11 cellular contexts compared by ENCODE assay signal in the genomic region with DNA sequence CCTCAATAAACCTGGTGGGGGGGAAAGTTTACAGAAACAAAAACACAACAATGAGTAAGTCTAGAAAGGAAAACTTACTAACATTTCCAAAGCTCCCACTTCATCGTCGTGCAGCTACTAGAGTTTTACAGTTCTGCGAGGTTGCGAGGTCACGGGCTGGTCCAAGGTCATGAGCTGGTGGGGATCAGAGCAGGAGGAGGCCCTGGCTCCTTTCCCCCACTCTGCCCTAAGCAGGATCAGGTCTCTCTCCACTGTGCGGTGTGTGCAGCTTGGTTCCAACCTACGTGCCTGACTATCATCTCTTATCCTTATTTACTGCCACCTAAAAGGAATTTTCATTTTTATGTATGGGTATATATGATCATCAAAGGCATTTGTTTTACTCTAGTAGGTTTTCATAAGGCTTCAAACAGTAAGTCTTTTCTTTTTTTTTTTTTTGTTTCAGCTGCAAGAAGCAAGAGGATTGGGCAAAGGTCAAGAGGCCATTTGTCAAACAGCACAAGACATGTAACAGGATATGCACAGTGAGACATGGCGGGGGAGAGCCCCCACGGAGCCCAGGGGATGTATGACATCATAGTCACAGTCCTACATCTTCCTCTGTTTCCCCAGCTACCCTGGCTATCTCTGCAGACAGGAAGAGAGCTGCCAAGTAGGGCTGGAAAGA.
DNase-seq lines count a peak whose midpoint lies in the region; ATAC-seq and TF ChIP-seq lines count a peak whose summit lies in the region.
"Had no signal": no experiment of that assay in that cellular context is flagged by ENCODE, and none has a peak within 500 bp of the region (broad histone marks: within the 10 kb centered on the region; RNA-seq: fewer than 3 reads in every experiment).

No MANE protein-coding gene starts in this region.

- H3K36me3 Mint-ChIP-seq in activated T-helper 17 cell treated with anti-CD3 and anti-CD28 coated beads, Interleukin-2, amount 50 U/mL, for 72 hours (ENCODE audit: low read depth), result no peaks in the 10 kb centered on the region

- TF ChIP-seq CTCF in uterus (IDR thresholded peaks at IDR 0.05), result no peak

- no peaks in the 10 kb centered on the region for H3K4me1 ChIP-seq in uterus
- H3K4me1 ChIP-seq: adrenal gland, HAP-1 had no signal

- H3K27me3 Mint-ChIP-seq in activated T-helper 17 cell treated with anti-CD3 and anti-CD28 coated beads, Interleukin-2, amount 50 U/mL, for 72 hours, result peaks cover 7% of the 10 kb centered on the region

- H3K36me3 ChIP-seq in uterus, result no peaks in the 10 kb centered on the region
- H3K36me3 ChIP-seq: adrenal gland, HAP-1 had no signal

- peak; percentile 56 for DNase-seq in SIG-M5 treated with dmso at 0.1 percent for 504 hours (lab: John Stamatoyannopoulos, UW; ENCODE audit: unreplicated experiment)
- no peak for DNase-seq in SIG-M5 (lab: John Stamatoyannopoulos, UW)
- DNase-seq in posterior vena cava (ENCODE audit: low spot score), result peak; percentile 64
- no peak for DNase-seq in COR-L47 (lab: John Stamatoyannopoulos, UW)
- DNase-seq in uterus, result no peak
- no peak for DNase-seq in left colon
- DNase-seq: adrenal gland, NCI-H748 treated with DMSO at 0.1 percent for 48 hours had no signal

- TF ChIP-seq POLR2A in uterus (IDR thresholded peaks at IDR 0.05), result no peak

- H3K27ac ChIP-seq in uterus, result no peak overlapping the region
- H3K27ac ChIP-seq: adrenal gland had no signal

- no peak overlapping the region for H3K4me3 ChIP-seq in uterus
- H3K4me3 ChIP-seq: adrenal gland, HAP-1 had no signal

- no peaks in the 10 kb centered on the region for H3K9me3 Mint-ChIP-seq in activated T-helper 17 cell treated with anti-CD3 and anti-CD28 coated beads, Interleukin-2, amount 50 U/mL, for 72 hours

- intact Hi-C loops in posterior vena cava (cut with DNase I) (no loop called here), uterus (cut with DNase I; ENCODE audit: low total_unique reads) (no loop called here), left colon (cut with DNase I, micrococcal nuclease) (no loop called here)

- ATAC-seq in GM21619 (IDR thresholded peaks at IDR 0.05; ENCODE audit: unreplicated experiment), result peak; percentile 59
- ATAC-seq in activated T-helper 17 cell treated with anti-CD3 and anti-CD28 coated beads, Interleukin-2, amount 50 U/mL, for 72 hours (replicated peaks), result peak; percentile 84
- ATAC-seq in left colon, result no peak

- peak overlapping the region; percentile 68 for H3K27ac Mint-ChIP-seq in activated T-helper 17 cell treated with anti-CD3 and anti-CD28 coated beads, Interleukin-2, amount 50 U/mL, for 72 hours

- H3K4me1 Mint-ChIP-seq in activated T-helper 17 cell treated with anti-CD3 and anti-CD28 coated beads, Interleukin-2, amount 50 U/mL, for 72 hours, result peaks cover 11% of the 10 kb centered on the region

- no peaks in the 10 kb centered on the region for H3K9me3 ChIP-seq in uterus
- H3K9me3 ChIP-seq: adrenal gland, HAP-1 had no signal

- peak overlapping the region; percentile 53 for H3K4me3 Mint-ChIP-seq in activated T-helper 17 cell treated with anti-CD3 and anti-CD28 coated beads, Interleukin-2, amount 50 U/mL, for 72 hours

- no peaks in the 10 kb centered on the region for H3K27me3 ChIP-seq in uterus
- H3K27me3 ChIP-seq: adrenal gland had no signal

Comparison
In these comparisons a context has a peak if more than half of its experiments do, and no peak if none do; other contexts are left out.
1. DNase-seq: peak in SIG-M5 treated with dmso at 0.1 percent for 504 hours (single experiment) and posterior vena cava (single experiment); none in SIG-M5 (single experiment), COR-L47 (single experiment), uterus (0 of 2) and left colon (0 of 2).